ENCODE assay signal across 8 cellular contexts in the genomic region with DNA sequence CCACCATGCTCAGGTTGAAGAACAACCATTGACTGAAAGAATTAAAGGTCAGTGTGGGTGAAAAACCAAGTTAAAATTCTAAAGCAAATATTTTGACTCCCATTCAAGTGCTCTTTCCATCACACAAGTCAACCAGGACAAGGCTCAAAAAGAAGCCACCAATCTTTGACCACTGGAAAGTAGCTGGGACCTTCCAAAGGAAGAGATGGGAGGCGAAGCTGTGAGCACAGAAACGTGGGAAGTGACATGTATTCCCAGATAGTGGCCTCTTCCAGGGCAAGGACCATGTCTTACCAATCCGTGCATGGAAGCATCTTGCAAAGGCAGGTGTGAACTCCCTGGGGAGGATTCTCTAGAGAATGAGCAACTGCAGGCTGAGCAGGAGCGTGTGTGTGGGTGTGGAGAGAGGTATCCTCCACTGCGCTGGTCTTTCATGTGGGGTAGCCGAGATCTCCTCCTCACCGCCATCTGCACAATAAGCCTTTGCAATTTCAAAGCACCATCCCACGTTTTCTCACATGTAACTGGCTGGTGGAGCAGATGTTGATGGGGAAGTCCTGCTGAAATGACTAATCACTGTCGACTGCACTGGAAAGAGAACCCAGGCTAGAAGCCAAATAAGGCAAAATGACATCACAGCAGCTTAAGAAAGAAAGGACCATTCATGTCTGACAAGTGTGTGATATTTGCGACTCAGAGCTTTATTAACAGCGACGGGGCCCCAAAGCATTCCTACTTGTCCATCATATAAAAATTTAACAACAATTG.
DNase-seq lines count a peak whose midpoint lies in the region; ATAC-seq and TF ChIP-seq lines count a peak whose summit lies in the region.

No MANE protein-coding gene starts in this region.

- BruUV-seq in IMR-90 (replicated peaks; lab: Mats Ljungman, UMichigan), result no TSS peak

- H2BK20ac ChIP-seq in IMR-90 (ENCODE audit: low read depth, low read length), result no peak overlapping the region

- H3K56ac ChIP-seq in IMR-90 (ENCODE audit: extremely low read depth, insufficient read depth, low read length), result no peak overlapping the region

- no peaks in the 10 kb centered on the region; the same call in 1 of the 2 replicates for H3K27me3 ChIP-seq in IMR-90 (ENCODE audit: control insufficient read depth, insufficient read depth, low read length)
- no peaks in the 10 kb centered on the region for H3K27me3 ChIP-seq in neuronal stem cell (ENCODE audit: control insufficient read depth in 3 of 3, insufficient read depth in 3 of 3, low read depth in 1 of 3, low read length in 3 of 3)

- H2AK5ac ChIP-seq in IMR-90 (ENCODE audit: low read depth, low read length), result no peak overlapping the region
- H2AK5ac ChIP-seq in neuronal stem cell (ENCODE audit: low read depth, low read length), result no peak overlapping the region

- dilution Hi-C loops in IMR-90 (cut with HindIII; ENCODE audit: low sequenced_read_pairs, unreplicated experiment), result no loop called here

- H3K4ac ChIP-seq in IMR-90 (ENCODE audit: low read depth, low read length) (no peak overlapping the region), neuronal stem cell (ENCODE audit: low read length) (no peak overlapping the region)

- H3K18ac ChIP-seq in IMR-90 (ENCODE audit: low read depth, low read length) (no peak overlapping the region), neuronal stem cell (ENCODE audit: low read length) (no peak overlapping the region)

- H4K8ac ChIP-seq in IMR-90 (ENCODE audit: low read depth in 2 of 2, low read length in 2 of 2) (no peak overlapping the region), neuronal stem cell (ENCODE audit: low read depth, low read length) (no peak overlapping the region)

- DNase-seq in GM12864 (ENCODE audit: low read depth) (peak; percentile 87), IMR-90 (peak; percentile 59), middle frontal gyrus (ENCODE audit: extremely low spot score, low spot score) (peak; percentile 26), left lobe of liver (ENCODE audit: low spot score) (no peak), neuronal stem cell (ENCODE audit: low spot score) (no peak), 8988T (no peak)
- peak; percentile 51 for DNase-seq in activated CD8-positive, alpha-beta memory T cell treated with anti-CD3 and anti-CD28 coated beads, Interleukin-2, amount 50 U/mL, for 4 hours

- POLR2A ChIA-PET in IMR-90 (lab: Charles Lee; ENCODE audit: unreplicated experiment), result no interaction called here

- H4K91ac ChIP-seq in IMR-90 (ENCODE audit: insufficient read depth, low read depth, low read length) (no peak overlapping the region), neuronal stem cell (ENCODE audit: low read depth, low read length, poor library complexity) (no peak overlapping the region)

- H3K27ac ChIP-seq in IMR-90 (ENCODE audit: insufficient read depth, low read length), result no peak overlapping the region
- no peak overlapping the region for H3K27ac ChIP-seq in neuronal stem cell (replicated peaks; ENCODE audit: low read length)

- H4K20me1 ChIP-seq in IMR-90 (ENCODE audit: insufficient read depth, low read length), result no peaks in the 10 kb centered on the region

- H2BK5ac ChIP-seq in IMR-90 (ENCODE audit: low read depth, low read length, poor library complexity, severe bottlenecking), result no peak overlapping the region
- H2BK5ac ChIP-seq in neuronal stem cell (ENCODE audit: low read length), result no peak overlapping the region

- no peak for TF ChIP-seq RAD21 in IMR-90 (IDR thresholded peaks at IDR 0.05; ENCODE audit: low read length)

- H3K36me3 ChIP-seq in IMR-90 (ENCODE audit: control insufficient read depth, insufficient read depth, low read length), result no peaks in the 10 kb centered on the region
- no peaks in the 10 kb centered on the region for H3K36me3 ChIP-seq in neuronal stem cell (replicated peaks in 1 of 2; ENCODE audit: control insufficient read depth in 2 of 2, insufficient read depth in 2 of 2, low read length in 2 of 2)

- in situ Hi-C loops in IMR-90 (cut with MboI; ENCODE audit: low sequenced_read_pairs), result no loop called here

- H3K4me1 ChIP-seq in IMR-90 (ENCODE audit: control insufficient read depth, insufficient read depth, low read length), result no peaks in the 10 kb centered on the region
- H3K4me1 ChIP-seq in neuronal stem cell (ENCODE audit: control insufficient read depth in 2 of 2, insufficient read depth in 1 of 2, low read depth in 1 of 2, low read length in 2 of 2), result peaks cover 0 to 18% of the 10 kb centered on the region in 2 donors

- no peak overlapping the region for H2BK12ac ChIP-seq in neuronal stem cell (ENCODE audit: low read length)

- H3K4me2 ChIP-seq in IMR-90 (ENCODE audit: low read depth, low read length), result no peak overlapping the region
- H3K4me2 ChIP-seq in neuronal stem cell (ENCODE audit: insufficient read depth, low read length, poor library complexity, severe bottlenecking), result no peak overlapping the region

- H3K79me1 ChIP-seq in IMR-90 (ENCODE audit: low read depth in 1 of 2, low read length in 2 of 2) (no peaks in the 10 kb centered on the region), neuronal stem cell (ENCODE audit: low read depth, low read length) (no peaks in the 10 kb centered on the region)

- H2AK9ac ChIP-seq in IMR-90 (replicated peaks; ENCODE audit: low read depth, low read length, poor library complexity), result no peak overlapping the region

- H3K4me3 ChIP-seq in GM12864 (ENCODE audit: low read depth, low read length) (no peak overlapping the region), IMR-90 (ENCODE audit: insufficient read depth, low read depth, low read length) (no peak overlapping the region), neuronal stem cell (ENCODE audit: low read length in 2 of 2) (no peak overlapping the region)

- H3K14ac ChIP-seq in IMR-90 (replicated peaks; ENCODE audit: low read depth, low read length) (no peak overlapping the region), neuronal stem cell (ENCODE audit: low read length) (no peak overlapping the region)

- H3K23ac ChIP-seq in IMR-90 (ENCODE audit: low read depth, low read length) (no peak overlapping the region), neuronal stem cell (ENCODE audit: low read depth, low read length, poor library complexity) (no peak overlapping the region)

- H3K9me1 ChIP-seq in IMR-90 (ENCODE audit: insufficient read depth, low read length), result no peaks in the 10 kb centered on the region

- TF ChIP-seq CTCF in GM12864 (IDR thresholded peaks at IDR 0.05; ENCODE audit: low read depth, low read length, missing control alignments) (no peak), IMR-90 (conservative IDR thresholded peaks at IDR 0.05; ENCODE audit: low read depth, low read length) (no peak)

- H2AFZ ChIP-seq in IMR-90 (replicated peaks; ENCODE audit: low read length, poor library complexity) (no peak overlapping the region), neuronal stem cell (ENCODE audit: low read length) (no peak overlapping the region)

- CTCF ChIA-PET in IMR-90 (lab: Yijun Ruan, JAX), result no interaction called here

- intact Hi-C loops in IMR-90 (cut with micrococcal nuclease), result loop anchor here (10.0 kb wide), 1 partner anchor 326 kb away; no protein-coding TSS in a partner anchor

- TF ChIP-seq POLR2A in IMR-90 (IDR thresholded peaks at IDR 0.05; ENCODE audit: low read depth, low read length), result no peak

- no peak overlapping the region for H4K5ac ChIP-seq in IMR-90 (ENCODE audit: low read depth, low read length)

- H3K9me3 ChIP-seq in IMR-90 (ENCODE audit: control insufficient read depth, insufficient read depth, low read length) (no peaks in the 10 kb centered on the region), neuronal stem cell (replicated peaks in 1 of 2; ENCODE audit: control insufficient read depth in 2 of 2, insufficient read depth in 1 of 2, low read depth in 1 of 2, low read length in 2 of 2) (peaks cover 0 to 4% of the 10 kb centered on the region in 2 donors)

- H2BK15ac ChIP-seq in IMR-90 (ENCODE audit: low read depth, low read length), result no peak overlapping the region
- no peak overlapping the region for H2BK15ac ChIP-seq in neuronal stem cell (ENCODE audit: low read length)

- ATAC-seq in GM21529 (IDR thresholded peaks at IDR 0.05; ENCODE audit: unreplicated experiment) (peak; percentile 94), IMR-90 (ENCODE audit: low read depth) (no peak), left lobe of liver (no peak)

- H3K9ac ChIP-seq in IMR-90 (ENCODE audit: low read depth, low read length) (no peak overlapping the region), neuronal stem cell (ENCODE audit: low read depth, low read length, poor library complexity) (no peak overlapping the region)

- H2BK120ac ChIP-seq in IMR-90 (ENCODE audit: low read depth, low read length), result no peak overlapping the region
- no peak overlapping the region for H2BK120ac ChIP-seq in neuronal stem cell (ENCODE audit: low read depth, low read length)

- WGBS in IMR-90 (ENCODE audit: extremely low coverage in 2 of 2, insufficient read length in 1 of 2), 2 experiments, result 29% methylated on average over 2 of the region's 12 CpGs; no CpG with 5 or more reads in 1 of the 2 experiments
- no CpG with 5 or more reads among the region's 12 CpGs for WGBS in neuronal stem cell (ENCODE audit: extremely low coverage in 2 of 2, insufficient read length in 2 of 2, insufficient replicate concordance in 1 of 2), 2 donors

TF ChIP-seq in IMR-90, 13 proteins besides CTCF, POLR2A, EP300 and RAD21 (continues in another document):
- TF ChIP-seq NFE2L2 (IDR thresholded peaks at IDR 0.05; ENCODE audit: low read depth, low read length), result no peak
- TF ChIP-seq FOS (IDR thresholded peaks at IDR 0.05; ENCODE audit: low read depth, low read length), result no peak
- no peak for TF ChIP-seq SMC3 (IDR thresholded peaks at IDR 0.05; ENCODE audit: low read depth, low read length)
- TF ChIP-seq, protein P1, sequence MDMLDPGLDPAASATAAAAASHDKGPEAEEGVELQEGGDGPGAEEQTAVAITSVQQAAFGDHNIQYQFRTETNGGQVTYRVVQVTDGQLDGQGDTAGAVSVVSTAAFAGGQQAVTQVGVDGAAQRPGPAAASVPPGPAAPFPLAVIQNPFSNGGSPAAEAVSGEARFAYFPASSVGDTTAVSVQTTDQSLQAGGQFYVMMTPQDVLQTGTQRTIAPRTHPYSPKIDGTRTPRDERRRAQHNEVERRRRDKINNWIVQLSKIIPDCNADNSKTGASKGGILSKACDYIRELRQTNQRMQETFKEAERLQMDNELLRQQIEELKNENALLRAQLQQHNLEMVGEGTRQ (IDR thresholded peaks at IDR 0.05; ENCODE audit: low read depth, low read length), result no peak
- TF ChIP-seq MXI1 (IDR thresholded peaks at IDR 0.05; ENCODE audit: borderline replicate concordance, low read depth, low read length), result no peak
- no peak for TF ChIP-seq RFX5 (IDR thresholded peaks at IDR 0.05; ENCODE audit: low read depth, low read length)
- TF ChIP-seq CEBPB (IDR thresholded peaks at IDR 0.05; ENCODE audit: low read depth, low read length), result no peak

Comparison
In these comparisons a context has a peak if more than half of its experiments do, and no peak if none do; other contexts are left out.
1. DNase-seq: peak in GM12864 (single experiment), IMR-90 (single experiment), activated CD8-positive, alpha-beta memory T cell treated with anti-CD3 and anti-CD28 coated beads, Interleukin-2, amount 50 U/mL, for 4 hours (single experiment) and middle frontal gyrus (single experiment); none in left lobe of liver (single experiment), neuronal stem cell (single experiment) and 8988T (single experiment).